1 cellular context compared by ENCODE assay signal in the genomic region with DNA sequence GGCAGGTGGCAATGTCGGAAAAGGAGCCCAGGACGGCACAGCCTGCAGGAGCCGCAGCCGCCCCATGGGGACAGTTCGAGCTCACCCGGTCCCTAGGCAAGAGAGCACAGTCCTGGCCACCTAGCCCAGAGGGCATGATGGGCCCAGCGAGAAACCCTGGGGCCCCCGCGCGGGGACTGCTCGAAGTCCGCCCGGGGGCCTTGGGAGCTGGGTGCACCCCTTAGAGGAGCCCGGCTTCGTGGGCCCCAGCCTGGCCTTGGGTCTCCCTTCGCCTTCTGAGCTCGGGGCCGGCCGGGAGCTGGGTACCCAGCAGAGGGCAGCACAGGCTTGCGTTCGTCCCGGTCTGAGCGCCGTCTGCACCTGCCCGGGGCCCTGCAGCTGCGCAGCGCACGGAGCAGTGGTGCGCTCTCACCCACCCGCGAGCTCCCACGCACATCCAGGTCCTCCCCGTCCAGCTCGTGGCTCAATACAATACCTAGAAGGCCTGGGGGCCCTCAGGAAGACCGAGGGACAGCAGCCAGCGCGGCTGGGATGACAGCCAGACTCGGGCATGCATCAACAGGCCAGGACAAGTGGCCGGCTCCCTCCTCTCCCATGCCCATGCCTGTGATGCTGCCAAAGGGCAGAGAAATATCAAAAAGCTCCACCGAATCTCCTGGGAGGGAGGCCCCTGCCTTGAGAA.
TF ChIP-seq lines count a peak whose summit lies in the region.

No MANE protein-coding gene starts in this region.

TF ChIP-seq in HepG2, 621 proteins besides CTCF, POLR2A, EP300 and RAD21 (continued from another document and continues in another):
- TF ChIP-seq, protein P1, sequence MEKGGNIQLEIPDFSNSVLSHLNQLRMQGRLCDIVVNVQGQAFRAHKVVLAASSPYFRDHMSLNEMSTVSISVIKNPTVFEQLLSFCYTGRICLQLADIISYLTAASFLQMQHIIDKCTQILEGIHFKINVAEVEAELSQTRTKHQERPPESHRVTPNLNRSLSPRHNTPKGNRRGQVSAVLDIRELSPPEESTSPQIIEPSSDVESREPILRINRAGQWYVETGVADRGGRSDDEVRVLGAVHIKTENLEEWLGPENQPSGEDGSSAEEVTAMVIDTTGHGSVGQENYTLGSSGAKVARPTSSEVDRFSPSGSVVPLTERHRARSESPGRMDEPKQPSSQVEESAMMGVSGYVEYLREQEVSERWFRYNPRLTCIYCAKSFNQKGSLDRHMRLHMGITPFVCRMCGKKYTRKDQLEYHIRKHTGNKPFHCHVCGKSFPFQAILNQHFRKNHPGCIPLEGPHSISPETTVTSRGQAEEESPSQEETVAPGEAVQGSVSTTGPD (CRISPR knock-in tag; IDR thresholded peaks at IDR 0.05): no peak
- TF ChIP-seq ZNF3 (CRISPR knock-in tag; IDR thresholded peaks at IDR 0.05): no peak
- no peak for TF ChIP-seq ZNF644 (CRISPR knock-in tag; IDR thresholded peaks at IDR 0.05; ENCODE audit: low read depth)
- TF ChIP-seq TARDBP (CRISPR knock-in tag; IDR thresholded peaks at IDR 0.05): no peak
- TF ChIP-seq ARID2 (CRISPR knock-in tag; IDR thresholded peaks at IDR 0.05; ENCODE audit: borderline replicate concordance): no peak
- no peak for TF ChIP-seq ZNF251 (CRISPR knock-in tag; IDR thresholded peaks at IDR 0.05)
- TF ChIP-seq ZNF781 (CRISPR knock-in tag; IDR thresholded peaks at IDR 0.05; ENCODE audit: borderline replicate concordance, not compliant biosample characterization): peak; percentile 28
- no peak for TF ChIP-seq SALL2 (CRISPR knock-in tag; IDR thresholded peaks at IDR 0.05)
- no peak for TF ChIP-seq PHF20 (CRISPR knock-in tag; IDR thresholded peaks at IDR 0.05)
- TF ChIP-seq, protein P2, sequence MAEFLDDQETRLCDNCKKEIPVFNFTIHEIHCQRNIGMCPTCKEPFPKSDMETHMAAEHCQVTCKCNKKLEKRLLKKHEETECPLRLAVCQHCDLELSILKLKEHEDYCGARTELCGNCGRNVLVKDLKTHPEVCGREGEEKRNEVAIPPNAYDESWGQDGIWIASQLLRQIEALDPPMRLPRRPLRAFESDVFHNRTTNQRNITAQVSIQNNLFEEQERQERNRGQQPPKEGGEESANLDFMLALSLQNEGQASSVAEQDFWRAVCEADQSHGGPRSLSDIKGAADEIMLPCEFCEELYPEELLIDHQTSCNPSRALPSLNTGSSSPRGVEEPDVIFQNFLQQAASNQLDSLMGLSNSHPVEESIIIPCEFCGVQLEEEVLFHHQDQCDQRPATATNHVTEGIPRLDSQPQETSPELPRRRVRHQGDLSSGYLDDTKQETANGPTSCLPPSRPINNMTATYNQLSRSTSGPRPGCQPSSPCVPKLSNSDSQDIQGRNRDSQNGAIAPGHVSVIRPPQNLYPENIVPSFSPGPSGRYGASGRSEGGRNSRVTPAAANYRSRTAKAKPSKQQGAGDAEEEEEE (CRISPR knock-in tag; IDR thresholded peaks at IDR 0.05; ENCODE audit: borderline replicate concordance): no peak
- TF ChIP-seq RBFOX2 (IDR thresholded peaks at IDR 0.05; ENCODE audit: low read depth, low read length): no peak
- no peak for TF ChIP-seq MATR3 (CRISPR knock-in tag; IDR thresholded peaks at IDR 0.05)
- TF ChIP-seq, protein P3, sequence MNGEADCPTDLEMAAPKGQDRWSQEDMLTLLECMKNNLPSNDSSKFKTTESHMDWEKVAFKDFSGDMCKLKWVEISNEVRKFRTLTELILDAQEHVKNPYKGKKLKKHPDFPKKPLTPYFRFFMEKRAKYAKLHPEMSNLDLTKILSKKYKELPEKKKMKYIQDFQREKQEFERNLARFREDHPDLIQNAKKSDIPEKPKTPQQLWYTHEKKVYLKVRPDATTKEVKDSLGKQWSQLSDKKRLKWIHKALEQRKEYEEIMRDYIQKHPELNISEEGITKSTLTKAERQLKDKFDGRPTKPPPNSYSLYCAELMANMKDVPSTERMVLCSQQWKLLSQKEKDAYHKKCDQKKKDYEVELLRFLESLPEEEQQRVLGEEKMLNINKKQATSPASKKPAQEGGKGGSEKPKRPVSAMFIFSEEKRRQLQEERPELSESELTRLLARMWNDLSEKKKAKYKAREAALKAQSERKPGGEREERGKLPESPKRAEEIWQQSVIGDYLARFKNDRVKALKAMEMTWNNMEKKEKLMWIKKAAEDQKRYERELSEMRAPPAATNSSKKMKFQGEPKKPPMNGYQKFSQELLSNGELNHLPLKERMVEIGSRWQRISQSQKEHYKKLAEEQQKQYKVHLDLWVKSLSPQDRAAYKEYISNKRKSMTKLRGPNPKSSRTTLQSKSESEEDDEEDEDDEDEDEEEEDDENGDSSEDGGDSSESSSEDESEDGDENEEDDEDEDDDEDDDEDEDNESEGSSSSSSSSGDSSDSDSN (CRISPR knock-in tag; IDR thresholded peaks at IDR 0.05): peak; percentile 77; the same call in 1 of the 2 replicates
- peak; percentile 63; the same call in 1 of the 2 replicates for TF ChIP-seq GFI1 (CRISPR knock-in tag; IDR thresholded peaks at IDR 0.05; ENCODE audit: borderline replicate concordance)
- TF ChIP-seq, protein P4, sequence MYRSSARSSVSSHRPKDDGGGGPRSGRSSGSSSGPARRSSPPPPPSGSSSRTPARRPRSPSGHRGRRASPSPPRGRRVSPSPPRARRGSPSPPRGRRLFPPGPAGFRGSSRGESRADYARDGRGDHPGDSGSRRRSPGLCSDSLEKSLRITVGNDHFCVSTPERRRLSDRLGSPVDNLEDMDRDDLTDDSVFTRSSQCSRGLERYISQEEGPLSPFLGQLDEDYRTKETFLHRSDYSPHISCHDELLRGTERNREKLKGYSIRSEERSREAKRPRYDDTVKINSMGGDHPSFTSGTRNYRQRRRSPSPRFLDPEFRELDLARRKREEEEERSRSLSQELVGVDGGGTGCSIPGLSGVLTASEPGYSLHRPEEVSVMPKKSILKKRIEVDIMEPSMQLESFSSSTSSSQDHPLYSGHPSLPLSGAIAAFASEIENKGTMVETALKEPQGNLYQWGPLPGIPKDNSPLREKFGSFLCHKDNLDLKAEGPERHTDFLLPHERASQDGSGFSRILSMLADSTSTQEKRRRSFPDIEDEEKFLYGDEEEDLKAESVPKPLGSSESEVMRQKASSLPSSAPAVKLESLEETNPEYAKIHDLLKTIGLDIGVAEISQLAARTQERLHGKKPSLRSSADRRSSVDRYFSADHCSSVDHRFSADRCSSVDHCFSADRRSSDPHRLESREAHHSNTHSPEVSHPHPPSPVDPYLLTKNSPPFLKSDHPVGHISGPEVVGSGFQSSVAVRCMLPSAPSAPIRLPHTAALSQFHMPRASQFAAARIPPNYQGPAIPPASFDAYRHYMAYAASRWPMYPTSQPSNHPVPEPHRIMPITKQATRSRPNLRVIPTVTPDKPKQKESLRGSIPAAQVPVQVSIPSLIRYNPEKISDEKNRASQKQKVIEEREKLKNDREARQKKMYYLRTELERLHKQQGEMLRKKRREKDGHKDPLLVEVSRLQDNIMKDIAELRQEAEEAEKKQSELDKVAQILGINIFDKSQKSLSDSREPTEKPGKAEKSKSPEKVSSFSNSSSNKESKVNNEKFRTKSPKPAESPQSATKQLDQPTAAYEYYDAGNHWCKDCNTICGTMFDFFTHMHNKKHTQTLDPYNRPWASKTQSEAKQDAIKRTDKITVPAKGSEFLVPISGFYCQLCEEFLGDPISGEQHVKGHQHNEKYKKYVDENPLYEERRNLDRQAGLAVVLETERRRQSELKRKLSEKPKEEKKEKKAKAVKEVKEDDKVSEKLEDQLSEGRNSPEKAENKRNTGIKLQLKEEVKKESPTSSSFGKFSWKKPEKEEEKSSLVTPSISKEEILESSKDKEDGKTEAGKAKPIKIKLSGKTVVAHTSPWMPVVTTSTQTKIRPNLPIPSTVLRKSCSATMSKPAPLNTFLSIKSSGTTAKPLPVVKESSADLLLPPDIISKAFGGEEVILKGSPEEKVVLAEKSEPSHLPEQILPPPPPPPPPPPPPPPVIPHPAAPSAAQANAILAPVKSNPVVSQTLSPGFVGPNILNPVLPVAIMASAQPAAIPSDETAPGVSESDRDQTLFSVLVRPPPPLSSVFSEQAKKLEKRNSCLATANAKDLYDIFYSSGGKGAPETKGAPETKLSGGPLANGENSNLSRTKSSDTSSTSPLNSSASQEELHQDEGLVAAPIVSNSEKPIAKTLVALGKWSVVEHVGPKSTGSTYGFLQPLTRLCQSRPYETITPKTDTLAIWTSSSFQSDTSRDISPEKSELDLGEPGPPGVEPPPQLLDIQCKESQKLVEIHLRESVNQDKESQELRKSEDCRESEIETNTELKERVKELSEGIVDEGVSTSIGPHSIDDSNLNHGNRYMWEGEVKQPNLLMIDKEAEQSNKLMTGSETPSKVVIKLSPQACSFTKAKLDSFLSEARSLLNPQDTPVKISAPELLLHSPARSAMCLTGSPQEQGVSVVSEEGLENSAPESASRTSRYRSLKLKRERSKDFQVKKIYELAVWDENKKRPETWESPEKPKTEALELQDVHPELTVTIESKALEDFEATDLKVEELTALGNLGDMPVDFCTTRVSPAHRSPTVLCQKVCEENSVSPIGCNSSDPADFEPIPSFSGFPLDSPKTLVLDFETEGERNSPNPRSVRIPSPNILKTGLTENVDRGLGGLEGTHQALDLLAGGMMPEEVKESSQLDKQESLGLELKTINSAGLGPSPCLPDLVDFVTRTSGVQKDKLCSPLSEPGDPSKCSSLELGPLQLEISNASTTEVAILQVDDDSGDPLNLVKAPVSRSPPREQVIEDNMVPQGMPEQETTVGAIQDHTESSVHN (CRISPR knock-in tag; IDR thresholded peaks at IDR 0.05): no peak
- TF ChIP-seq, protein P5, sequence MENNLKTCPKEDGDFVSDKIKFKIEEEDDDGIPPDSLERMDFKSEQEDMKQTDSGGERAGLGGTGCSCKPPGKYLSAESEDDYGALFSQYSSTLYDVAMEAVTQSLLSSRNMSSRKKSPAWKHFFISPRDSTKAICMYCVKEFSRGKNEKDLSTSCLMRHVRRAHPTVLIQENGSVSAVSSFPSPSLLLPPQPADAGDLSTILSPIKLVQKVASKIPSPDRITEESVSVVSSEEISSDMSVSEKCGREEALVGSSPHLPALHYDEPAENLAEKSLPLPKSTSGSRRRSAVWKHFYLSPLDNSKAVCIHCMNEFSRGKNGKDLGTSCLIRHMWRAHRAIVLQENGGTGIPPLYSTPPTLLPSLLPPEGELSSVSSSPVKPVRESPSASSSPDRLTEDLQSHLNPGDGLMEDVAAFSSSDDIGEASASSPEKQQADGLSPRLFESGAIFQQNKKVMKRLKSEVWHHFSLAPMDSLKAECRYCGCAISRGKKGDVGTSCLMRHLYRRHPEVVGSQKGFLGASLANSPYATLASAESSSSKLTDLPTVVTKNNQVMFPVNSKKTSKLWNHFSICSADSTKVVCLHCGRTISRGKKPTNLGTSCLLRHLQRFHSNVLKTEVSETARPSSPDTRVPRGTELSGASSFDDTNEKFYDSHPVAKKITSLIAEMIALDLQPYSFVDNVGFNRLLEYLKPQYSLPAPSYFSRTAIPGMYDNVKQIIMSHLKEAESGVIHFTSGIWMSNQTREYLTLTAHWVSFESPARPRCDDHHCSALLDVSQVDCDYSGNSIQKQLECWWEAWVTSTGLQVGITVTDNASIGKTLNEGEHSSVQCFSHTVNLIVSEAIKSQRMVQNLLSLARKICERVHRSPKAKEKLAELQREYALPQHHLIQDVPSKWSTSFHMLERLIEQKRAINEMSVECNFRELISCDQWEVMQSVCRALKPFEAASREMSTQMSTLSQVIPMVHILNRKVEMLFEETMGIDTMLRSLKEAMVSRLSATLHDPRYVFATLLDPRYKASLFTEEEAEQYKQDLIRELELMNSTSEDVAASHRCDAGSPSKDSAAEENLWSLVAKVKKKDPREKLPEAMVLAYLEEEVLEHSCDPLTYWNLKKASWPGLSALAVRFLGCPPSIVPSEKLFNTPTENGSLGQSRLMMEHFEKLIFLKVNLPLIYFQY (CRISPR knock-in tag; IDR thresholded peaks at IDR 0.05; ENCODE audit: borderline replicate concordance): no peak
- no peak for TF ChIP-seq KDM5A (IDR thresholded peaks at IDR 0.05; ENCODE audit: borderline replicate concordance, low read length)
- TF ChIP-seq ZBTB42 (CRISPR knock-in tag; IDR thresholded peaks at IDR 0.05): peak; percentile 30; the same call in 1 of the 2 replicates
- no peak for TF ChIP-seq SP5 (CRISPR knock-in tag; IDR thresholded peaks at IDR 0.05; ENCODE audit: borderline replicate concordance, low read depth)
- no peak for TF ChIP-seq ZNF367 (CRISPR knock-in tag; IDR thresholded peaks at IDR 0.05; ENCODE audit: borderline replicate concordance)
- TF ChIP-seq, protein P6, sequence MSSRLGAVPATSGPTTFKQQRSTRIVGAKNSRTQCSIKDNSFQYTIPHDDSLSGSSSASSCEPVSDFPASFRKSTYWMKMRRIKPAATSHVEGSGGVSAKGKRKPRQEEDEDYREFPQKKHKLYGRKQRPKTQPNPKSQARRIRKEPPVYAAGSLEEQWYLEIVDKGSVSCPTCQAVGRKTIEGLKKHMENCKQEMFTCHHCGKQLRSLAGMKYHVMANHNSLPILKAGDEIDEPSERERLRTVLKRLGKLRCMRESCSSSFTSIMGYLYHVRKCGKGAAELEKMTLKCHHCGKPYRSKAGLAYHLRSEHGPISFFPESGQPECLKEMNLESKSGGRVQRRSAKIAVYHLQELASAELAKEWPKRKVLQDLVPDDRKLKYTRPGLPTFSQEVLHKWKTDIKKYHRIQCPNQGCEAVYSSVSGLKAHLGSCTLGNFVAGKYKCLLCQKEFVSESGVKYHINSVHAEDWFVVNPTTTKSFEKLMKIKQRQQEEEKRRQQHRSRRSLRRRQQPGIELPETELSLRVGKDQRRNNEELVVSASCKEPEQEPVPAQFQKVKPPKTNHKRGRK (CRISPR knock-in tag; IDR thresholded peaks at IDR 0.05): no peak
- no peak for TF ChIP-seq SRSF4 (IDR thresholded peaks at IDR 0.05; ENCODE audit: low read depth, low read length, poor library complexity, severe bottlenecking)
- TF ChIP-seq MAFF (IDR thresholded peaks at IDR 0.05; ENCODE audit: low read depth, low read length): no peak
- TF ChIP-seq ZNF724P (CRISPR knock-in tag; IDR thresholded peaks at IDR 0.05; ENCODE audit: borderline replicate concordance): no peak
- no peak for TF ChIP-seq ZNF431 (CRISPR knock-in tag; IDR thresholded peaks at IDR 0.05; ENCODE audit: borderline replicate concordance, low read depth)
- TF ChIP-seq ZSCAN31 (CRISPR knock-in tag; IDR thresholded peaks at IDR 0.05; ENCODE audit: low read depth): 0 out of 2 replicates have a peak, but pooled peaks have one; percentile 48
- no peak for TF ChIP-seq ZNF672 (CRISPR knock-in tag; IDR thresholded peaks at IDR 0.05)
- TF ChIP-seq IRF2 (CRISPR knock-in tag; IDR thresholded peaks at IDR 0.05): peak; percentile 52; the same call in 1 of the 2 replicates
- TF ChIP-seq GATAD1 (CRISPR knock-in tag; IDR thresholded peaks at IDR 0.05): no peak
- TF ChIP-seq ELF4 (CRISPR knock-in tag; IDR thresholded peaks at IDR 0.05; ENCODE audit: borderline replicate concordance): no peak
- TF ChIP-seq ZNF430 (CRISPR knock-in tag; IDR thresholded peaks at IDR 0.05): no peak
- no peak; the same call in 1 of the 2 replicates for TF ChIP-seq ZSCAN29 (CRISPR knock-in tag; conservative IDR thresholded peaks at IDR 0.05)
- peak; percentile 32; the same call in 1 of the 2 replicates for TF ChIP-seq GATAD2A (CRISPR knock-in tag; IDR thresholded peaks at IDR 0.05)
